Comparison of ENCODE assay signal across 10 cellular contexts in the genomic region with DNA sequence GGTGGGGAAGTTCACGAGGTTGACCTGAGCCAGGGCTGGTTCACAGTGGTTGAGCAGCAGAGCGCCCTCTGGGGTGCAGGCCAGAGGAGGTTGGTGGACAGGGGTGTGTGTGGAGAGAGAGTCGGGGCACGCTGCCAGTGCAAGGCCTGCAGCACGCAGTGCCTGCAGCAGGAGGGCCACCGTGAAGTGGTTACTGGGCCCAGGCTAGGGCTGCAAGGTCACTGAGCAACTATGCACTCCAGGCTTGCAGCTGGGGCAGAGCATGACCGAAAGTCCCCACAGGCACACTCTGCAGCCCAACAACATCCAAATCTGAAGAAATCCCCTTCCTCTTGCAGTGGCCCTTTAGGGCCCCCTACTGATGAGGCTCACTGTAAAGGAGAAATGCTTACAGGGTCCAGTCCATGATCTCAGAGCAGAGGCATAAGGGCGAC.
DNase-seq lines count a peak whose midpoint lies in the region; ATAC-seq and TF ChIP-seq lines count a peak whose summit lies in the region.
"Had no signal": no experiment of that assay in that cellular context is flagged by ENCODE, and none has a peak within 500 bp of the region (broad histone marks: within the 10 kb centered on the region; RNA-seq: fewer than 3 reads in every experiment).

No MANE protein-coding gene starts in this region.

- peaks cover 7% of the 10 kb centered on the region for H3K36me3 Mint-ChIP-seq in activated CD4-positive, alpha-beta T cell treated with anti-CD3 and anti-CD28 coated beads for 36 hours (ENCODE audit: low read depth)
- H3K36me3 Mint-ChIP-seq in activated T-helper 1 cell treated with anti-CD3 and anti-CD28 coated beads, Interleukin-12 subunit alpha, Interleukin-12 subunit beta, Interleukin-2, Interleukin-4 antibody, amounts not matched to agents 30 ng/mL and 10 ng/mL and 1 ng/mL, durations not matched to agents 14 hours and 24 hours and 36 hours (ENCODE audit: low read depth) = peaks cover 2% of the 10 kb centered on the region

- POLR2A ChIA-PET in activated CD4-positive, alpha-beta T cell treated with anti-CD3 and anti-CD28 coated beads for 36 hours (lab: Charles Lee) = no interaction called here

- ATAC-seq in activated CD4-positive, alpha-beta T cell treated with anti-CD3 and anti-CD28 coated beads for 36 hours = peak; percentile 51
- no peak for ATAC-seq in psoas muscle

- peak; percentile 25 for DNase-seq in activated CD4-positive, alpha-beta T cell treated with anti-CD3 and anti-CD28 coated beads for 36 hours
- no peak for DNase-seq in activated CD4-positive, alpha-beta T cell treated with anti-CD3 and anti-CD28 coated beads for 4 hours
- DNase-seq in M059J (ENCODE audit: low read depth) (peak; percentile 32), posterior vena cava (ENCODE audit: low spot score) (peak; percentile 41), psoas muscle (no peak)
- no peak for DNase-seq in activated T-helper 1 cell treated with anti-CD3 and anti-CD28 coated beads, Interleukin-12 subunit alpha, Interleukin-12 subunit beta, Interleukin-2, Interleukin-4 antibody, amounts not matched to agents 30 ng/mL and 10 ng/mL and 1 ng/mL, durations not matched to agents 14 hours and 24 hours and 36 hours (ENCODE audit: low spot score)
- DNase-seq in stimulated activated naive CD4-positive, alpha-beta T cell treated with Interleukin-2 at 50 U/mL for 16 hours (lab: John Stamatoyannopoulos, UW) = no peak

- H3K4me1 ChIP-seq in psoas muscle = no peaks in the 10 kb centered on the region

- no peaks in the 10 kb centered on the region for H3K27me3 ChIP-seq in psoas muscle (ENCODE audit: insufficient read depth in 3 of 3, low read length in 2 of 3)
- H3K27me3 ChIP-seq: BLaER1 had no signal

- no peak overlapping the region for H3K4me3 ChIP-seq in psoas muscle
- H3K4me3 ChIP-seq: BLaER1 had no signal

- H3K36me3 ChIP-seq in psoas muscle (ENCODE audit: insufficient read depth in 1 of 2, low read depth in 1 of 2) = peaks cover 4 to 6% of the 10 kb centered on the region in 2 donors

- TF ChIP-seq CTCF in psoas muscle (IDR thresholded peaks at IDR 0.05) = no peak

- no peaks in the 10 kb centered on the region for H3K27me3 Mint-ChIP-seq in activated CD4-positive, alpha-beta T cell treated with anti-CD3 and anti-CD28 coated beads for 36 hours
- H3K27me3 Mint-ChIP-seq in activated T-helper 1 cell treated with anti-CD3 and anti-CD28 coated beads, Interleukin-12 subunit alpha, Interleukin-12 subunit beta, Interleukin-2, Interleukin-4 antibody, amounts not matched to agents 30 ng/mL and 10 ng/mL and 1 ng/mL, durations not matched to agents 14 hours and 24 hours and 36 hours (ENCODE audit: insufficient read depth) = no peaks in the 10 kb centered on the region
- H3K27me3 Mint-ChIP-seq: memory B cell had no signal

- no peaks in the 10 kb centered on the region for H3K9me3 Mint-ChIP-seq in activated CD4-positive, alpha-beta T cell treated with anti-CD3 and anti-CD28 coated beads for 36 hours (ENCODE audit: low read depth)
- no peaks in the 10 kb centered on the region for H3K9me3 Mint-ChIP-seq in activated T-helper 1 cell treated with anti-CD3 and anti-CD28 coated beads, Interleukin-12 subunit alpha, Interleukin-12 subunit beta, Interleukin-2, Interleukin-4 antibody, amounts not matched to agents 30 ng/mL and 10 ng/mL and 1 ng/mL, durations not matched to agents 14 hours and 24 hours and 36 hours

- H3K27ac Mint-ChIP-seq in activated CD4-positive, alpha-beta T cell treated with anti-CD3 and anti-CD28 coated beads for 36 hours = no peak overlapping the region
- no peak overlapping the region for H3K27ac Mint-ChIP-seq in activated T-helper 1 cell treated with anti-CD3 and anti-CD28 coated beads, Interleukin-12 subunit alpha, Interleukin-12 subunit beta, Interleukin-2, Interleukin-4 antibody, amounts not matched to agents 30 ng/mL and 10 ng/mL and 1 ng/mL, durations not matched to agents 14 hours and 24 hours and 36 hours
- H3K27ac Mint-ChIP-seq: memory B cell had no signal

- 58 to 75% (median 59%) methylated on average over 7 to 8 of the region's 8 CpGs for WGBS in psoas muscle, 3 donors

- intact Hi-C loops in activated CD4-positive, alpha-beta T cell treated with anti-CD3 and anti-CD28 coated beads for 36 hours (cut with DNase I, micrococcal nuclease) = loop anchor here in 1 of 2 experiments (2.0 kb wide), 1 partner anchor 254 kb away; no protein-coding TSS in a partner anchor
- intact Hi-C loops in posterior vena cava (cut with DNase I) = loop anchor here in 1 of 2 donors (5.0 kb wide), 1 partner anchor 251 kb away; the partner anchor contains the start of gene PITPNC1
- intact Hi-C loops in psoas muscle (cut with DNase I) = no loop called here
- intact Hi-C loops in activated T-helper 1 cell treated with anti-CD3 and anti-CD28 coated beads, Interleukin-12 subunit alpha, Interleukin-12 subunit beta, Interleukin-2, Interleukin-4 antibody, amounts not matched to agents 30 ng/mL and 10 ng/mL and 1 ng/mL, durations not matched to agents 14 hours and 24 hours and 36 hours (cut with micrococcal nuclease) = no loop called here

- CTCF ChIA-PET in activated CD4-positive, alpha-beta T cell treated with anti-CD3 and anti-CD28 coated beads for 36 hours (lab: Charles Lee) = interaction anchor here (0.5 to 2.1 kb wide), 5 partner anchors 24 to 253 kb away, joined by 3 to 12 read pairs (median 3); no protein-coding TSS in a partner anchor

- H3K9me3 ChIP-seq in psoas muscle = no peaks in the 10 kb centered on the region
- H3K9me3 ChIP-seq: BLaER1 had no signal

- peaks cover 6% of the 10 kb centered on the region for H3K4me1 Mint-ChIP-seq in activated CD4-positive, alpha-beta T cell treated with anti-CD3 and anti-CD28 coated beads for 36 hours
- H3K4me1 Mint-ChIP-seq in activated T-helper 1 cell treated with anti-CD3 and anti-CD28 coated beads, Interleukin-12 subunit alpha, Interleukin-12 subunit beta, Interleukin-2, Interleukin-4 antibody, amounts not matched to agents 30 ng/mL and 10 ng/mL and 1 ng/mL, durations not matched to agents 14 hours and 24 hours and 36 hours (ENCODE audit: low read depth) = no peaks in the 10 kb centered on the region
- H3K4me1 Mint-ChIP-seq: memory B cell had no signal

- H3K4me3 Mint-ChIP-seq in activated CD4-positive, alpha-beta T cell treated with anti-CD3 and anti-CD28 coated beads for 36 hours = no peak overlapping the region
- H3K4me3 Mint-ChIP-seq in activated T-helper 1 cell treated with anti-CD3 and anti-CD28 coated beads, Interleukin-12 subunit alpha, Interleukin-12 subunit beta, Interleukin-2, Interleukin-4 antibody, amounts not matched to agents 30 ng/mL and 10 ng/mL and 1 ng/mL, durations not matched to agents 14 hours and 24 hours and 36 hours = no peak overlapping the region
- H3K4me3 Mint-ChIP-seq: memory B cell had no signal

- H3K27ac ChIP-seq in cingulate gyrus (ENCODE audit: low read depth, low read length) (peak overlapping the region; percentile 31), psoas muscle (no peak overlapping the region)
- H3K27ac ChIP-seq: BLaER1 had no signal

Comparison
In these comparisons a context has a peak if more than half of its experiments do, and no peak if none do; other contexts are left out.
1. DNase-seq: peak in activated CD4-positive, alpha-beta T cell treated with anti-CD3 and anti-CD28 coated beads for 36 hours (single experiment), M059J (single experiment) and posterior vena cava (single experiment); none in activated CD4-positive, alpha-beta T cell treated with anti-CD3 and anti-CD28 coated beads for 4 hours (0 of 2), psoas muscle (0 of 2), activated T-helper 1 cell treated with anti-CD3 and anti-CD28 coated beads, Interleukin-12 subunit alpha, Interleukin-12 subunit beta, Interleukin-2, Interleukin-4 antibody, amounts not matched to agents 30 ng/mL and 10 ng/mL and 1 ng/mL, durations not matched to agents 14 hours and 24 hours and 36 hours (single experiment) and stimulated activated naive CD4-positive, alpha-beta T cell treated with Interleukin-2 at 50 U/mL for 16 hours (single experiment).